12 cellular contexts compared by ENCODE assay signal in the genomic region with DNA sequence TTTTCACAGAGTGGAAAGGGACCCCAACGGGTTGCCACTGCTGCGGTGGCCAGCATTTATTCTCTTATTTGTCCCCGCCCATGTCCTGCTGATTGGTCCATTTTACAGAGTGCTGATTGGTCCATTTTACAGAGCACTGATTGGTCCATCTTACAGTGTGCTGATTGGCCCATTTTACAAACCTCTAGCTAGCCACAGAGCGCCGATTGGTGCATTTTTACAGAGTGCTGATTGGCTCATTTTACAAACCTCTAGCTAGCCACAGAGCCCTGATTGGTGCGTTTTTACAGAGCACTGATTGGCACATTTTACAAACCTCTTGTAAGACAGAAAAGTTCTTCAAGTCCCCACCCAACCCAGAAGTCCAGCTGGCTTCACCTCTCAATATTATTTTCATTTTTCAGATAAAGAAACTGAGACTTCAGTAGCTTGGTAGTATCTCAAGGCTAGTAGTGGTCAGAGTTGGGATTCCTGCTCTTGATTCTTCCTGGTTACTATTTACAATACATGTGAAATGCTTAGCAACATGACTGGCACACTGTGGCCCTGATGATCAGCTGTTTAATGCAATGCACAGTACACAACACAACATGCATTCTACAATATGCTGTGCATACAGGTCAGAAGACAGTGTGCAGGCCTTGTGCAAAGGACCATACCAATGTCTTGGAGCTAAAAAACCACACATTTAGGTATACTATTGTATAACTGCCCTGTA.
DNase-seq lines count a peak whose midpoint lies in the region; ATAC-seq and TF ChIP-seq lines count a peak whose summit lies in the region.
"Had no signal": no experiment of that assay in that cellular context is flagged by ENCODE, and none has a peak within 500 bp of the region (broad histone marks: within the 10 kb centered on the region; RNA-seq: fewer than 3 reads in every experiment).

No MANE protein-coding gene starts in this region.

- peak overlapping the region; percentile 88 for H3K27ac ChIP-seq in KMS-11
- H3K27ac ChIP-seq in thyroid gland: peak overlapping the region in 2 of 3 donors; percentile 14 to 44
- H3K27ac ChIP-seq: cardiac muscle cell, SJSA1 had no signal

- no peaks in the 10 kb centered on the region for H3K9me3 ChIP-seq in thyroid gland

- ATAC-seq in Right ventricle myocardium inferior: peak; percentile 61
- ATAC-seq in HG02759 (IDR thresholded peaks at IDR 0.05; ENCODE audit: unreplicated experiment): peak; percentile 57
- ATAC-seq: stimulated activated effector memory CD8-positive, alpha-beta T cell treated with anti-CD3 and anti-CD28 coated beads, Interleukin-12 subunit alpha, Interleukin-12 subunit beta, amount 100 ng/mL, for 72 hours had no signal

- no peak for TF ChIP-seq CTCF in KMS-11 (conservative IDR thresholded peaks at IDR 0.05; ENCODE audit: low read depth, low read length)
- no peak for TF ChIP-seq CTCF in thyroid gland (IDR thresholded peaks at IDR 0.05)

- H3K36me3 ChIP-seq in KMS-11 (ENCODE audit: insufficient read depth): no peaks in the 10 kb centered on the region
- no peaks in the 10 kb centered on the region for H3K36me3 ChIP-seq in thyroid gland
- H3K36me3 ChIP-seq: cardiac muscle cell, SJSA1 had no signal

- DNase-seq in Right ventricle myocardium inferior (ENCODE audit: missing footprints) (no peak), cardiac septum (ENCODE audit: low spot score) (no peak), thyroid gland (no peak), germinal center (ENCODE audit: low spot score) (no peak), NCI-H345 (lab: John Stamatoyannopoulos, UW) (no peak), hepatic stellate cell (ENCODE audit: low spot score) (no peak)
- DNase-seq: NCI-H1436 had no signal

- WGBS in thyroid gland, 2 donors: 96 to 98% methylated on average over 6 of the region's 6 CpGs

- H3K9ac ChIP-seq in KMS-11: peak overlapping the region; percentile 36; the same call in 1 of the 2 replicates

- H3K4me2 ChIP-seq in KMS-11: peak overlapping the region; percentile 77

- H4K20me1 ChIP-seq in KMS-11 (ENCODE audit: insufficient read depth): no peaks in the 10 kb centered on the region

- H3K79me2 ChIP-seq in KMS-11 (ENCODE audit: insufficient read depth, low read depth): no peaks in the 10 kb centered on the region

- no peak overlapping the region for H2AFZ ChIP-seq in KMS-11 (ENCODE audit: low read depth)

- peaks cover 29% of the 10 kb centered on the region for H3K4me1 ChIP-seq in KMS-11 (ENCODE audit: low read depth, poor library complexity, severe bottlenecking)
- peaks cover 16 to 18% of the 10 kb centered on the region in 2 donors for H3K4me1 ChIP-seq in thyroid gland
- H3K4me1 ChIP-seq: SJSA1 had no signal

- H3K4me3 ChIP-seq in KMS-11 (IDR thresholded peaks at IDR 0.05; ENCODE audit: insufficient read depth, low read depth, low read length): no peak overlapping the region
- no peak overlapping the region for H3K4me3 ChIP-seq in thyroid gland (replicated peaks in 1 of 3)
- H3K4me3 ChIP-seq: cardiac muscle cell, SJSA1 had no signal

- intact Hi-C loops in Right ventricle myocardium inferior (cut with DNase I): loop anchor here (10.0 kb wide), 1 partner anchor 215 kb away; no protein-coding TSS in a partner anchor
- intact Hi-C loops in cardiac septum (cut with DNase I): no loop called here
- intact Hi-C loops in thyroid gland (cut with DNase I): no loop called here

- TF ChIP-seq POLR2A in thyroid gland (IDR thresholded peaks at IDR 0.05): no peak

- H3K27me3 ChIP-seq in KMS-11 (ENCODE audit: insufficient read depth, low read depth) (no peaks in the 10 kb centered on the region), thyroid gland (no peaks in the 10 kb centered on the region)
- H3K27me3 ChIP-seq: cardiac muscle cell, SJSA1 had no signal
